18 cellular contexts compared by ENCODE assay signal in the genomic region with DNA sequence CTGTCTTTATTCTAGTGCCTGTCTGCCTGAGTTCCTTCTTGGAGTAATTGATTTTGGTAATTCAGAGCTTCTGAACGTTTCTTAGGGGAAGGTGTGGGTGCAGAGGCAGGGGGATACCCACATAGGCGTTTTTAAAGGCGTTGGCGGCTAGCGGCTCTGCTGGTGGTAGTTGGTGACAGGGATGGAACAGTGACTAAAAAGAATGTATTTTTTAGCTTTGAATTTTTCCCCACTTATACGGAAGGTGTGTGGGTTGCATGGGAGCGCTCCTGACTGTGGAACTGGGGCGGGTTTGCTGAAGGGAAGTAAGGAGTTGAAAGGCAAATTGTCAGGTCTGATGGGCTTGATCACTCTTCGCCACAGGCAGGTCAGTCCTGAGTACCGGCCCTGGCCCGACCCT. TPM values are rescaled to one million over a fixed set of nuclear protein-coding genes. Genes with fewer than 3 reads are reported as not detected.
DNase-seq lines count a peak whose midpoint lies in the region; TF ChIP-seq lines count a peak whose summit lies in the region.
"Had no signal": no experiment of that assay in that cellular context is flagged by ENCODE, and none has a peak within 500 bp of the region (broad histone marks: within the 10 kb centered on the region; RNA-seq: fewer than 3 reads in every experiment).

No MANE protein-coding gene starts in this region.

- 0 out of 22 replicates have a peak, but pooled peaks cover 0 to 4% (median 0%) of the 10 kb centered on the region in 11 experiments for H3K27me3 ChIP-seq in BLaER1 treated with 17β-estradiol and CSF1 and Interleukin-3, amounts not matched to agents 10 nM and 100 nM
- no peaks in the 10 kb centered on the region for H3K27me3 ChIP-seq in WERI-Rb-1 (ENCODE audit: insufficient read depth, low read depth, severe bottlenecking)

- H3K27ac ChIP-seq in BLaER1 treated with 17β-estradiol and CSF1 and Interleukin-3, amounts not matched to agents 10 nM and 100 nM: no peak overlapping the region
- H3K27ac ChIP-seq in WERI-Rb-1: peak overlapping the region; percentile 42

- H3K9ac ChIP-seq in BLaER1 treated with 17β-estradiol and CSF1 and Interleukin-3, amounts not matched to agents 10 nM and 100 nM: no peak overlapping the region

- no peaks in the 10 kb centered on the region for H3K9me3 Mint-ChIP-seq in nephron progenitor cell
- H3K9me3 Mint-ChIP-seq: CD8-positive, alpha-beta T cell; H9 had no signal

- no peaks in the 10 kb centered on the region for H3K9me3 ChIP-seq in BLaER1 treated with 17β-estradiol and CSF1 and Interleukin-3, amounts not matched to agents 10 nM and 100 nM (replicated peaks in 1 of 11)
- H3K9me3 ChIP-seq in WERI-Rb-1 (ENCODE audit: severe bottlenecking): no peaks in the 10 kb centered on the region

- H3K4me3 Mint-ChIP-seq in nephron progenitor cell: no peak overlapping the region
- H3K4me3 Mint-ChIP-seq: B cell; CD14-positive monocyte; CD8-positive, alpha-beta T cell; H9 had no signal

- in situ Hi-C loops in G401 (cut with HindIII; ENCODE audit: low sequenced_read_pairs): no loop called here

- H3K4me2 ChIP-seq in BLaER1 treated with 17β-estradiol and CSF1 and Interleukin-3, amounts not matched to agents 10 nM and 100 nM: peak overlapping the region in 9 of 11 experiments; percentile 13 to 56 (median 42); a peak in 14 of 22 replicates

- no peak for TF ChIP-seq CTCF in WERI-Rb-1 (IDR thresholded peaks at IDR 0.05; ENCODE audit: low read depth, low read length)
- no peak for TF ChIP-seq CTCF in nephron progenitor cell (IDR thresholded peaks at IDR 0.05)

- H3K36me3 ChIP-seq in BLaER1 treated with 17β-estradiol and CSF1 and Interleukin-3, amounts not matched to agents 10 nM and 100 nM: no peaks in the 10 kb centered on the region
- H3K36me3 ChIP-seq in WERI-Rb-1: no peaks in the 10 kb centered on the region; the same call in 1 of the 2 replicates

- H3K4me1 ChIP-seq in BLaER1 treated with 17β-estradiol and CSF1 and Interleukin-3, amounts not matched to agents 10 nM and 100 nM: peaks cover 25 to 73% (median 61%) of the 10 kb centered on the region in 10 experiments

- no peaks in the 10 kb centered on the region for H3K36me3 Mint-ChIP-seq in nephron progenitor cell (ENCODE audit: low read depth)
- H3K36me3 Mint-ChIP-seq: CD14-positive monocyte; CD8-positive, alpha-beta T cell had no signal

- H3K4me1 Mint-ChIP-seq in nephron progenitor cell: peaks cover 59% of the 10 kb centered on the region

- peak overlapping the region; percentile 91 for H3K27ac Mint-ChIP-seq in nephron progenitor cell
- H3K27ac Mint-ChIP-seq: B cell; CD8-positive, alpha-beta T cell had no signal

- peaks cover 4% of the 10 kb centered on the region for H3K27me3 Mint-ChIP-seq in nephron progenitor cell (ENCODE audit: low read depth, poor library complexity)

- no peak overlapping the region for H3K4me3 ChIP-seq in BLaER1 treated with 17β-estradiol and CSF1 and Interleukin-3, amounts not matched to agents 10 nM and 100 nM
- no peak overlapping the region for H3K4me3 ChIP-seq in WERI-Rb-1 (ENCODE audit: low read depth, low read length)

- H4K20me1 ChIP-seq in BLaER1 treated with 17β-estradiol and CSF1 and Interleukin-3, amounts not matched to agents 10 nM and 100 nM: peaks cover 0 to 15% (median 0%) of the 10 kb centered on the region in 11 experiments; a peak in 4 of 22 replicates

- DNase-seq in WERI-Rb-1 (no peak), nephron progenitor cell (no peak), putamen (ENCODE audit: low spot score) (peak; percentile 79), G401 (ENCODE audit: low spot score) (no peak), MV-4-11 (lab: John Stamatoyannopoulos, UW) (no peak), OCI-M1 (lab: John Stamatoyannopoulos, UW) (no peak), medulla oblongata (ENCODE audit: extremely low spot score) (no peak)
- DNase-seq: CD8-positive, alpha-beta T cell; COR-L47; DMS153; DMS79 treated with DMSO at 0.1 percent for 48 hours; EL; GDM1; GOT3; H9 had no signal

RNA-seq across cellular contexts. Expression of a gene that starts 35.1 kb away (rescaled TPM):
- 30.0 and 44.9 TPM in 2 replicates for total RNA-seq in G401 (2014; rRNA removed; shearing (Covaris generic))
